In genomic region chr10:103845983-103846382, GRCh38 we compare ENCODE assay signal across 8 cellular contexts. TPM values are rescaled to one million over a fixed set of nuclear protein-coding genes. Genes with fewer than 3 reads are reported as not detected.
DNase-seq lines count a peak whose midpoint lies in the region; ATAC-seq and TF ChIP-seq lines count a peak whose summit lies in the region.

No MANE protein-coding gene starts in this region.

- no peak for TF ChIP-seq CTCF in GM12865 (IDR thresholded peaks at IDR 0.05; ENCODE audit: insufficient read depth, low read depth, low read length, missing control alignments)
- no peak for TF ChIP-seq CTCF in vagina (IDR thresholded peaks at IDR 0.05)

- peaks cover 64% of the 10 kb centered on the region for H3K4me1 ChIP-seq in mucosa of stomach (ENCODE audit: control insufficient read depth, insufficient read depth, low read length)
- peaks cover 76% of the 10 kb centered on the region for H3K4me1 ChIP-seq in vagina

- peak overlapping the region; percentile 10 for H3K9ac ChIP-seq in mucosa of stomach (ENCODE audit: low read length)

- H3K27ac ChIP-seq in KOPT-K1 (ENCODE audit: low read depth, low read length, poor library complexity, severe bottlenecking) (peak overlapping the region; percentile 25), vagina (no peak overlapping the region)

- H3K4me3 ChIP-seq in GM12865 (ENCODE audit: low read depth, low read length) (no peak overlapping the region), mucosa of stomach (ENCODE audit: low read length) (no peak overlapping the region), vagina (no peak overlapping the region)

- peak; percentile 22 for DNase-seq in GM12865 (ENCODE audit: low read depth)
- peak; percentile 35 for DNase-seq in activated effector memory CD4-positive, alpha-beta T cell treated with Interleukin-2 at 50 U/mL for 16 hours
- no peak for DNase-seq in vagina (ENCODE audit: extremely low spot score in 2 of 2)
- no peak for DNase-seq in anterior cingulate cortex (lab: John Stamatoyannopoulos, UW)
- no peak for DNase-seq in COR-L47 (lab: John Stamatoyannopoulos, UW)

- H3K27me3 ChIP-seq in mucosa of stomach (ENCODE audit: control insufficient read depth, insufficient read depth, low read length) (no peaks in the 10 kb centered on the region), vagina (no peaks in the 10 kb centered on the region)

- H3K9me3 ChIP-seq in KOPT-K1 (ENCODE audit: insufficient read depth, low read length, poor library complexity, severe bottlenecking) (no peaks in the 10 kb centered on the region), mucosa of stomach (ENCODE audit: control insufficient read depth, low read length) (no peaks in the 10 kb centered on the region), vagina (no peaks in the 10 kb centered on the region)

- intact Hi-C loops in vagina (cut with DNase I), result no loop called here

- no peaks in the 10 kb centered on the region for H3K36me3 ChIP-seq in KOPT-K1 (ENCODE audit: insufficient read depth, low read length)
- no peaks in the 10 kb centered on the region for H3K36me3 ChIP-seq in mucosa of stomach (ENCODE audit: control insufficient read depth, insufficient read depth, low read length)
- no peaks in the 10 kb centered on the region for H3K36me3 ChIP-seq in vagina

- no peak for TF ChIP-seq POLR2A in vagina (IDR thresholded peaks at IDR 0.05)

- ATAC-seq in HG02763 (IDR thresholded peaks at IDR 0.05; ENCODE audit: unreplicated experiment), result no peak

RNA-seq across cellular contexts. Expression of gene SH3PXD2A, which starts 9.4 kb away (rescaled TPM):
- total RNA-seq in vagina, result 56.2 TPM

Comparison
In these comparisons a context has a peak if more than half of its experiments do, and no peak if none do; other contexts are left out.
1. DNase-seq: peak in GM12865 (single experiment) and activated effector memory CD4-positive, alpha-beta T cell treated with Interleukin-2 at 50 U/mL for 16 hours (single experiment); none in vagina (0 of 2), anterior cingulate cortex (0 of 58) and COR-L47 (single experiment).